In genomic region chr10:21527634-21528451, GRCh38 we compare ENCODE assay signal across 8 cellular contexts. TPM values are rescaled to one million over a fixed set of nuclear protein-coding genes. Genes with fewer than 3 reads are reported as not detected.
DNase-seq lines count a peak whose midpoint lies in the region; ATAC-seq and TF ChIP-seq lines count a peak whose summit lies in the region.

No MANE protein-coding gene starts in this region.

- H3K9me3 ChIP-seq in NT2/D1 (ENCODE audit: insufficient read depth, low read length) (no peaks in the 10 kb centered on the region), mononuclear cell (ENCODE audit: low read depth, low read length) (no peaks in the 10 kb centered on the region)

- no peaks in the 10 kb centered on the region for H3K4me1 ChIP-seq in NT2/D1 (ENCODE audit: insufficient read depth, insufficient read length)
- H3K4me1 ChIP-seq in mononuclear cell (ENCODE audit: insufficient read depth, low read length), result peaks cover 28% of the 10 kb centered on the region

- H3K4me3 ChIP-seq in NT2/D1 (ENCODE audit: insufficient read length, low read depth) (peak overlapping the region; percentile 46), choroid plexus epithelial cell (ENCODE audit: low read depth, low read length) (peak overlapping the region; percentile 65), mononuclear cell (ENCODE audit: low read length) (peak overlapping the region; percentile 51)

- H3K9ac ChIP-seq in NT2/D1 (ENCODE audit: insufficient read length, low read depth), result peak overlapping the region; percentile 86

- no peak for TF ChIP-seq CTCF in choroid plexus epithelial cell (conservative IDR thresholded peaks at IDR 0.05; ENCODE audit: low read depth, low read length)

- DNase-seq in NCI-H146 (lab: John Stamatoyannopoulos, UW) (peak; percentile 34), NCI-H146 treated with DMSO at 0.1 percent for 48 hours (lab: John Stamatoyannopoulos, UW; ENCODE audit: unreplicated experiment) (no peak), NT2/D1 (ENCODE audit: low read depth, low spot score) (no peak), choroid plexus epithelial cell (ENCODE audit: low read depth) (peak; percentile 59), AG20443 (ENCODE audit: low spot score) (no peak), SIG-M5 treated with dmso at 0.1 percent for 504 hours (lab: John Stamatoyannopoulos, UW; ENCODE audit: unreplicated experiment) (no peak)

- H3K27me3 ChIP-seq in NT2/D1 (ENCODE audit: insufficient read depth, insufficient read length) (no peaks in the 10 kb centered on the region), mononuclear cell (ENCODE audit: insufficient read depth, low read length) (peaks cover 18% of the 10 kb centered on the region)

- H3K36me3 ChIP-seq in NT2/D1 (ENCODE audit: insufficient read depth, insufficient read length, low read length), result no peaks in the 10 kb centered on the region

- no peak for ATAC-seq in HG02610 (IDR thresholded peaks at IDR 0.05; ENCODE audit: unreplicated experiment)

RNA-seq across cellular contexts. Expression of gene SKIDA1, which starts 2.4 kb away (rescaled TPM):
- not detected for total RNA-seq in mononuclear cell

RNA-seq across cellular contexts. Expression of gene MLLT10, which starts 6.2 kb away (rescaled TPM):
- total RNA-seq in mononuclear cell, result 37.5 TPM

Comparison
In these comparisons a context has a peak if more than half of its experiments do, and no peak if none do; other contexts are left out.
1. DNase-seq: peak in NCI-H146 (single experiment) and choroid plexus epithelial cell (single experiment); none in NCI-H146 treated with DMSO at 0.1 percent for 48 hours (single experiment), NT2/D1 (single experiment), AG20443 (single experiment) and SIG-M5 treated with dmso at 0.1 percent for 504 hours (single experiment).
2. Peak in every context shown above with its lines, with median percentiles within 50 percentile points of each other: H3K4me3 ChIP-seq.